ENCODE assay signal across 10 cellular contexts in genomic region chr6:142013286-142013685, GRCh38.
A peak's percentile ranks its signal among the peaks of the same experiment; 100 is the strongest.
DNase-seq lines count a peak whose midpoint lies in the region; ATAC-seq, FAIRE-seq and TF ChIP-seq lines count a peak whose summit lies in the region.
"Had no signal": no experiment of that assay in that cellular context is flagged by ENCODE, and none has a peak within 500 bp of the region (broad histone marks: within the 10 kb centered on the region; RNA-seq: fewer than 3 reads in every experiment).

No MANE protein-coding gene starts in this region.

- peak; percentile 89 for DNase-seq in GM04503 (ENCODE audit: low read depth)
- DNase-seq in HTR-8/SVneo (ENCODE audit: insufficient read length, low spot score) = peak; percentile 20
- DNase-seq in fibroblast of villous mesenchyme (ENCODE audit: low read depth) = peak; percentile 85
- DNase-seq in SJCRH30 = no peak
- DNase-seq in RPMI8226 = no peak
- no peak for DNase-seq in posterior cingulate gyrus
- DNase-seq in mesenteric fat pad (ENCODE audit: low spot score) = no peak

- H3K4me1 ChIP-seq in SJCRH30 = peaks cover 3% of the 10 kb centered on the region; the same call in 1 of the 2 replicates

- TF ChIP-seq CTCF in fibroblast of villous mesenchyme (IDR thresholded peaks at IDR 0.05; ENCODE audit: insufficient read depth, low read depth, low read length) = no peak

- intact Hi-C loops in posterior cingulate gyrus (cut with DNase I) = no loop called here

- peak; percentile 81 for ATAC-seq in GM21737 (IDR thresholded peaks at IDR 0.05; ENCODE audit: unreplicated experiment)

- no peaks in the 10 kb centered on the region for H3K36me3 ChIP-seq in SJCRH30

- H3K4me3 ChIP-seq in fibroblast of villous mesenchyme (ENCODE audit: low read depth, low read length) (no peak overlapping the region), SJCRH30 (no peak overlapping the region)
- H3K4me3 ChIP-seq: SK-N-MC had no signal

- H3K9me3 ChIP-seq in SJCRH30 (replicated peaks) = no peaks in the 10 kb centered on the region

- FAIRE-seq in HTR-8/SVneo (lab: Jason Lieb, UNC) = no peak
- FAIRE-seq: GM18507 had no signal

- H3K27me3 ChIP-seq in SJCRH30 = no peaks in the 10 kb centered on the region

- H3K27ac ChIP-seq in SJCRH30 = no peak overlapping the region
- H3K27ac ChIP-seq: SK-N-MC had no signal

Comparison
In these comparisons a context has a peak if more than half of its experiments do, and no peak if none do; other contexts are left out.
1. DNase-seq: peak in GM04503 (single experiment), HTR-8/SVneo (single experiment) and fibroblast of villous mesenchyme (single experiment); none in SJCRH30 (0 of 2), RPMI8226 (single experiment), posterior cingulate gyrus (0 of 10) and mesenteric fat pad (single experiment).